ENCODE assay signal across 8 cellular contexts in the genomic region with DNA sequence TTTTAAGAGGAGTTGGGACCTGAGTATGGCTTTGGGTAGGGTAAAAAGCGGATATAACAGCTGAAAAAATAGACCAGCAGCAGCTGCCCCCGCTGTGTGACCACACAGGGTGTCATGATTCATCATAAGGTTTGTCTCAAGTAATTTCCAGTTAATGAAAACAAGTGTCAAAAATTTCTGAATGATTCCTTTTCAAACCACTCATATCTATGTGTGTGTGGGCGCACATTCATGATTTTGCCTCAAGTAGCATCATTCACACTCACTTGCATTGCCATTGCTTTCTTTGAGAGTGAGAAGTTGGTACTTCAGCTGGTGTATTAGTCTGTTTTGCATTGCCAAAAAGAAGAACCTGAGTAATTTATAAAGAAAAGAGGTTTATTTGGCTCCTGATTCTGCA. TPM values are rescaled to one million over a fixed set of nuclear protein-coding genes. Genes with fewer than 3 reads are reported as not detected.
DNase-seq lines count a peak whose midpoint lies in the region; ATAC-seq, FAIRE-seq and TF ChIP-seq lines count a peak whose summit lies in the region.
"Had no signal": no experiment of that assay in that cellular context is flagged by ENCODE, and none has a peak within 500 bp of the region (broad histone marks: within the 10 kb centered on the region; RNA-seq: fewer than 3 reads in every experiment).

No MANE protein-coding gene starts in this region.

- peak; percentile 20 for ATAC-seq in GM19455 (IDR thresholded peaks at IDR 0.05; ENCODE audit: unreplicated experiment)
- peak; percentile 19 for ATAC-seq in HG03558 (IDR thresholded peaks at IDR 0.05; ENCODE audit: extremely low read depth, unreplicated experiment)
- no peak for ATAC-seq in HepG2
- no peak for ATAC-seq in right cardiac atrium

- H3K4me3 ChIP-seq in HepG2 (replicated peaks in 1 of 3; ENCODE audit: insufficient read depth in 1 of 3, low read depth in 2 of 3, low read length in 3 of 3), result no peak overlapping the region
- no peak overlapping the region for H3K4me3 ChIP-seq in right cardiac atrium (ENCODE audit: low read length)

- TF ChIP-seq EP300 in HepG2 (IDR thresholded peaks at IDR 0.05; ENCODE audit: low read depth in 2 of 2, low read length in 2 of 2) (no peak), HepG2 (CRISPR knock-in tag; IDR thresholded peaks at IDR 0.05; ENCODE audit: borderline replicate concordance) (no peak)

- H3K27me3 ChIP-seq in HepG2 (ENCODE audit: control insufficient read depth in 1 of 2, insufficient read depth in 2 of 2, low read length in 2 of 2) (no peaks in the 10 kb centered on the region), right cardiac atrium (ENCODE audit: control insufficient read depth, insufficient read depth) (no peaks in the 10 kb centered on the region)

- TF ChIP-seq POLR2A in HepG2 (IDR thresholded peaks at IDR 0.05; ENCODE audit: insufficient read depth in 1 of 2, low read depth in 2 of 2, low read length in 2 of 2), result no peak

- TF ChIP-seq CTCF in HepG2 (CRISPR knock-in tag; IDR thresholded peaks at IDR 0.05), result no peak

- H3K9me3 ChIP-seq in HepG2 (ENCODE audit: low read length) (no peaks in the 10 kb centered on the region), right cardiac atrium (ENCODE audit: control insufficient read depth, low read length) (no peaks in the 10 kb centered on the region)

- 97% methylated on average over 3 of the region's 3 CpGs for WGBS in HepG2 (ENCODE audit: low lambda C conversion rate)
- 93% methylated on average over 3 of the region's 3 CpGs for WGBS in right cardiac atrium

- H3K79me2 ChIP-seq in HepG2 (ENCODE audit: insufficient read depth, low read length), result no peaks in the 10 kb centered on the region

- no peak overlapping the region for H3K4me2 ChIP-seq in HepG2 (ENCODE audit: low read depth, low read length)

- H3K36me3 ChIP-seq in HepG2 (replicated peaks in 1 of 2; ENCODE audit: control insufficient read depth in 1 of 2, insufficient read depth in 2 of 2, low read length in 2 of 2), result no peaks in the 10 kb centered on the region

- H3K4me1 ChIP-seq in HepG2 (ENCODE audit: insufficient read depth, low read length) (no peaks in the 10 kb centered on the region), right cardiac atrium (ENCODE audit: control insufficient read depth, insufficient read depth, low read length) (peaks cover 6% of the 10 kb centered on the region)

- H3K27ac ChIP-seq in HepG2 (ENCODE audit: extremely low read length, insufficient read depth, low read length) (no peak overlapping the region), right cardiac atrium (ENCODE audit: low read length) (no peak overlapping the region)

- no peak for TF ChIP-seq RAD21 in HepG2 (CRISPR knock-in tag; IDR thresholded peaks at IDR 0.05)

- in situ Hi-C loops in HepG2 (cut with HindIII; ENCODE audit: extremely low pct_ligation_motif_present, low pct_unique_long_range_greater_than_20kb), result no loop called here

- BruUV-seq in HepG2 (replicated peaks; lab: Mats Ljungman, UMichigan), result no TSS peak

- CTCF ChIA-PET in HepG2 (lab: Yijun Ruan, JAX; ENCODE audit: low intra/inter-chr PET ratio, low total read pairs), result no interaction called here

- no peak overlapping the region for H3K9ac ChIP-seq in HepG2 (ENCODE audit: insufficient read depth, low read depth, low read length)

- no peaks in the 10 kb centered on the region for H4K20me1 ChIP-seq in HepG2 (ENCODE audit: insufficient read depth, low read length)

- no peak for FAIRE-seq in HepG2 (lab: Jason Lieb, UNC)

- DNase-seq in activated gamma-delta T cell treated with anti-CD3 and anti-CD28 coated beads, Interleukin-2, amount 50 U/mL, for 16 hours (ENCODE audit: low read depth), result peak; percentile 45
- DNase-seq in stimulated activated CD4-positive, alpha-beta T cell treated with anti-CD3 and anti-CD28 coated beads, Interleukin-4, amount 100 ng/mL, for 24 hours, result peak; percentile 77
- DNase-seq in HepG2 (ENCODE audit: low spot score) (no peak), D341Med (ENCODE audit: low spot score) (no peak), right cardiac atrium (no peak)
- DNase-seq: retina had no signal

- intact Hi-C loops in HepG2 (cut with micrococcal nuclease; ENCODE audit: unreplicated experiment) (no loop called here), right cardiac atrium (cut with DNase I) (no loop called here)

- no peak overlapping the region for H2AFZ ChIP-seq in HepG2 (ENCODE audit: low read length)

- POLR2A ChIA-PET in HepG2 (lab: Yijun Ruan, JAX), result no interaction called here

TF ChIP-seq in HepG2, 621 proteins besides CTCF, POLR2A, EP300 and RAD21:
- TF ChIP-seq, protein P1, sequence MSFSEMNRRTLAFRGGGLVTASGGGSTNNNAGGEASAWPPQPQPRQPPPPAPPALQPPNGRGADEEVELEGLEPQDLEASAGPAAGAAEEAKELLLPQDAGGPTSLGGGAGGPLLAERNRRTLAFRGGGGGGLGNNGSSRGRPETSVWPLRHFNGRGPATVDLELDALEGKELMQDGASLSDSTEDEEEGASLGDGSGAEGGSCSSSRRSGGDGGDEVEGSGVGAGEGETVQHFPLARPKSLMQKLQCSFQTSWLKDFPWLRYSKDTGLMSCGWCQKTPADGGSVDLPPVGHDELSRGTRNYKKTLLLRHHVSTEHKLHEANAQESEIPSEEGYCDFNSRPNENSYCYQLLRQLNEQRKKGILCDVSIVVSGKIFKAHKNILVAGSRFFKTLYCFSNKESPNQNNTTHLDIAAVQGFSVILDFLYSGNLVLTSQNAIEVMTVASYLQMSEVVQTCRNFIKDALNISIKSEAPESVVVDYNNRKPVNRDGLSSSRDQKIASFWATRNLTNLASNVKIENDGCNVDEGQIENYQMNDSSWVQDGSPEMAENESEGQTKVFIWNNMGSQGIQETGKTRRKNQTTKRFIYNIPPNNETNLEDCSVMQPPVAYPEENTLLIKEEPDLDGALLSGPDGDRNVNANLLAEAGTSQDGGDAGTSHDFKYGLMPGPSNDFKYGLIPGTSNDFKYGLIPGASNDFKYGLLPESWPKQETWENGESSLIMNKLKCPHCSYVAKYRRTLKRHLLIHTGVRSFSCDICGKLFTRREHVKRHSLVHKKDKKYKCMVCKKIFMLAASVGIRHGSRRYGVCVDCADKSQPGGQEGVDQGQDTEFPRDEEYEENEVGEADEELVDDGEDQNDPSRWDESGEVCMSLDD (CRISPR knock-in tag; IDR thresholded peaks at IDR 0.05; ENCODE audit: borderline replicate concordance), result no peak
- TF ChIP-seq, protein P2, sequence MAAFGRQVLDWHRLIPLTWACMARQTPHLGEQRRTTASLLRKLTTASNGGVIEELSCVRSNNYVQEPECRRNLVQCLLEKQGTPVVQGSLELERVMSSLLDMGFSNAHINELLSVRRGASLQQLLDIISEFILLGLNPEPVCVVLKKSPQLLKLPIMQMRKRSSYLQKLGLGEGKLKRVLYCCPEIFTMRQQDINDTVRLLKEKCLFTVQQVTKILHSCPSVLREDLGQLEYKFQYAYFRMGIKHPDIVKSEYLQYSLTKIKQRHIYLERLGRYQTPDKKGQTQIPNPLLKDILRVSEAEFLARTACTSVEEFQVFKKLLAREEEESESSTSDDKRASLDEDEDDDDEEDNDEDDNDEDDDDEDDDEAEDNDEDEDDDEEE (CRISPR knock-in tag; IDR thresholded peaks at IDR 0.05), result no peak
- TF ChIP-seq ISL2 (CRISPR knock-in tag; IDR thresholded peaks at IDR 0.05), result no peak
- no peak for TF ChIP-seq ZNF17 (CRISPR knock-in tag; IDR thresholded peaks at IDR 0.05)
- TF ChIP-seq NR2F2 (IDR thresholded peaks at IDR 0.05; ENCODE audit: borderline replicate concordance, low read depth), result no peak
- no peak for TF ChIP-seq ZKSCAN1 (IDR thresholded peaks at IDR 0.05; ENCODE audit: low read length)
- TF ChIP-seq MATR3 (CRISPR knock-in tag; IDR thresholded peaks at IDR 0.05), result no peak

RNA-seq across cellular contexts. Expression of a gene that starts 12.1 kb away (rescaled TPM):
- 11.2 and 14.9 TPM in 2 replicates for total RNA-seq in HepG2 (2016; rRNA removed; fragmentation: Illumina TruSeq; extraction: Trizol)
- total RNA-seq in HepG2 (2016; cell fraction: cytosol; rRNA removed; fragmentation: Illumina TruSeq; extraction: Trizol; ENCODE audit: low read depth), result 3.2 and 3.7 TPM in 2 replicates
- 13.3 and 15.4 TPM in 2 replicates for total RNA-seq in HepG2 (2016; cell fraction: insoluble cytoplasmic fraction; rRNA removed; fragmentation: Illumina TruSeq; extraction: Trizol)
- 7.0 and 8.4 TPM in 2 replicates for total RNA-seq in HepG2 (2016; cell fraction: membrane; rRNA removed; fragmentation: Illumina TruSeq; extraction: Trizol)
- total RNA-seq in HepG2 (2016; cell fraction: nucleus; rRNA removed; fragmentation: Illumina TruSeq; extraction: Trizol), result 3.7 and 5.8 TPM in 2 replicates
- 4.9 and 6.4 TPM in 2 replicates for polyA plus RNA-seq in HepG2 (2011; rRNA removed)
- 6.7 and 7.1 TPM in 2 replicates for polyA plus RNA-seq in HepG2 (2011; cell fraction: cytosol; rRNA removed)
- polyA plus RNA-seq in HepG2 (2011; cell fraction: nucleus; rRNA removed), result 2.5 TPM in 2 replicates
- 6.2 and 6.6 TPM in 2 replicates for polyA plus RNA-seq in HepG2 (2012)
- polyA plus RNA-seq in HepG2 (2016; cell fraction: cytosol; fragmentation: Illumina TruSeq; extraction: Trizol; ENCODE audit: low read depth), result 1.0 and 1.2 TPM in 2 replicates
- polyA plus RNA-seq in HepG2 (2016; cell fraction: insoluble cytoplasmic fraction; fragmentation: Illumina TruSeq; extraction: Trizol; ENCODE audit: low read depth), result 16.1 and 16.3 TPM in 2 replicates
- polyA plus RNA-seq in HepG2 (2016; cell fraction: membrane; fragmentation: Illumina TruSeq; extraction: Trizol; ENCODE audit: low read depth), result 2.5 and 2.7 TPM in 2 replicates
- polyA plus RNA-seq in HepG2 (2016; cell fraction: nucleus; fragmentation: Illumina TruSeq; extraction: Trizol; ENCODE audit: insufficient read depth, low read depth), result 5.1 and 5.5 TPM in 2 replicates
- polyA minus RNA-seq in HepG2 (2011; rRNA and poly(A)+ RNA removed; ENCODE audit: low replicate concordance), result 3.0 and 11.3 TPM in 2 replicates
- 8.5 and 9.0 TPM in 2 replicates for polyA minus RNA-seq in HepG2 (2011; cell fraction: cytosol; rRNA and poly(A)+ RNA removed)
- polyA minus RNA-seq in HepG2 (2011; cell fraction: nucleus; rRNA and poly(A)+ RNA removed), result 5.5 and 10.3 TPM in 2 replicates
- total RNA-seq in right cardiac atrium, result 1 to 10 TPM; 4.1 to 5.9 (median 4.5) TPM
- polyA plus RNA-seq in right cardiac atrium, result 2.7 TPM

Comparison
In these comparisons a context has a peak if more than half of its experiments do, and no peak if none do; other contexts are left out.
1. ATAC-seq: peak in GM19455 (single experiment) and HG03558 (single experiment); none in HepG2 (single experiment) and right cardiac atrium (0 of 2).
2. DNase-seq: peak in activated gamma-delta T cell treated with anti-CD3 and anti-CD28 coated beads, Interleukin-2, amount 50 U/mL, for 16 hours (single experiment) and stimulated activated CD4-positive, alpha-beta T cell treated with anti-CD3 and anti-CD28 coated beads, Interleukin-4, amount 100 ng/mL, for 24 hours (single experiment); none in HepG2 (single experiment), D341Med (single experiment) and right cardiac atrium (0 of 3).